ENCODE assay signal across 8 cellular contexts in genomic region chr13:41131665-41132511, GRCh38. TPM values are rescaled to one million over a fixed set of nuclear protein-coding genes. Genes with fewer than 3 reads are reported as not detected.
DNase-seq lines count a peak whose midpoint lies in the region; ATAC-seq and TF ChIP-seq lines count a peak whose summit lies in the region.
"Not testable (repeated sequence)": the region's sequence is repeated elsewhere in the genome, so short reads cannot be mapped to it uniquely, and the experiment has no call there.

No MANE protein-coding gene starts in this region.

- H3K9me3 Mint-ChIP-seq in activated naive CD4-positive, alpha-beta T cell treated with anti-CD3 and anti-CD28 coated beads, Interleukin-2, amount 50 U/mL, for 72 hours = not testable (repeated sequence)

- H3K9me2 ChIP-seq in PC-9 (ENCODE audit: insufficient read depth) = not testable (repeated sequence)

- ATAC-seq in GM21360 (IDR thresholded peaks at IDR 0.05; ENCODE audit: unreplicated experiment) (peak; percentile 9), HG03139 (IDR thresholded peaks at IDR 0.05; ENCODE audit: unreplicated experiment) (peak; percentile 24)
- peak; percentile 13 to 27 for ATAC-seq in activated naive CD4-positive, alpha-beta T cell treated with anti-CD3 and anti-CD28 coated beads, Interleukin-2, amount 50 U/mL, for 72 hours

- H3K36me3 Mint-ChIP-seq in activated naive CD4-positive, alpha-beta T cell treated with anti-CD3 and anti-CD28 coated beads, Interleukin-2, amount 50 U/mL, for 72 hours = peaks cover 16 to 21% of the 10 kb centered on the region in 2 donors

- H3K27ac Mint-ChIP-seq in activated naive CD4-positive, alpha-beta T cell treated with anti-CD3 and anti-CD28 coated beads, Interleukin-2, amount 50 U/mL, for 72 hours = peak overlapping the region; percentile 91

- H2BK120ac ChIP-seq in mesenchymal stem cell (ENCODE audit: low read depth, low read length) = not testable (repeated sequence)

- TF ChIP-seq EP300 in esophagus muscularis mucosa (IDR thresholded peaks at IDR 0.05) = not testable (repeated sequence)

- TF ChIP-seq CTCF in BE2C (IDR thresholded peaks at IDR 0.05; ENCODE audit: low read depth, low read length); PC-9 (conservative IDR thresholded peaks at IDR 0.05); esophagus muscularis mucosa (IDR thresholded peaks at IDR 0.05): not testable (repeated sequence)

- peak overlapping the region; percentile 95 for H3K9ac ChIP-seq in mesenchymal stem cell (ENCODE audit: low read length)

- peak overlapping the region; percentile 19 to 66 for H3K4ac ChIP-seq in mesenchymal stem cell (ENCODE audit: low read depth in 1 of 2, low read length in 2 of 2)

- not testable (repeated sequence) for H2BK5ac ChIP-seq in mesenchymal stem cell (ENCODE audit: low read depth, low read length, poor library complexity, severe bottlenecking)

- WGBS in esophagus muscularis mucosa = 26% methylated on average over 27 of the region's 48 CpGs
- 52% methylated on average over 44 of the region's 48 CpGs for WGBS in mesenchymal stem cell

- DNase-seq in BE2C; PC-9; activated naive CD4-positive, alpha-beta T cell treated with anti-CD3 and anti-CD28 coated beads, Interleukin-2, amount 50 U/mL, for 72 hours (ENCODE audit: low spot score in 2 of 2); esophagus muscularis mucosa (ENCODE audit: extremely low spot score); mesenchymal stem cell: not testable (repeated sequence)

- not testable (repeated sequence) for H3K27me3 ChIP-seq in BE2C; PC-9 (ENCODE audit: insufficient read depth, low read depth); esophagus muscularis mucosa; mesenchymal stem cell (ENCODE audit: control insufficient read depth in 1 of 2, insufficient read depth in 1 of 2, low read length in 2 of 2)

- POLR2A ChIA-PET in PC-9 (lab: Charles Lee; ENCODE audit: unreplicated experiment) = not testable (repeated sequence)

- H2BK15ac ChIP-seq in mesenchymal stem cell (ENCODE audit: low read depth, poor library complexity, severe bottlenecking) = peak overlapping the region; percentile 12

- not testable (repeated sequence) for H3K9me3 ChIP-seq in BE2C; PC-9 (ENCODE audit: insufficient read depth, low read depth); esophagus muscularis mucosa; mesenchymal stem cell (ENCODE audit: control insufficient read depth, low read length)

- H4K8ac ChIP-seq in mesenchymal stem cell (ENCODE audit: low read length) = peak overlapping the region; percentile 94

- TSS peak; percentile 47 for BruUV-seq in PC-9 (replicated peaks; lab: Mats Ljungman, UMichigan)

- CTCF ChIA-PET in PC-9 (lab: Charles Lee) = not testable (repeated sequence)

- H3K36me3 ChIP-seq in BE2C; PC-9 (ENCODE audit: low read depth); esophagus muscularis mucosa; mesenchymal stem cell (ENCODE audit: control insufficient read depth in 1 of 2, insufficient read depth in 2 of 2, low read depth in 1 of 2, low read length in 2 of 2): not testable (repeated sequence)

- not testable (repeated sequence) for H3K23ac ChIP-seq in mesenchymal stem cell (ENCODE audit: low read length in 2 of 2)

- peak overlapping the region in 1 of 2 experiments; percentile 25 for H2BK12ac ChIP-seq in mesenchymal stem cell (ENCODE audit: low read length in 2 of 2)

- not testable (repeated sequence) for H3K27ac ChIP-seq in PC-9
- H3K27ac ChIP-seq in esophagus muscularis mucosa (replicated peaks in 1 of 4) = peak overlapping the region; percentile 83 to 94 (median 88)
- H3K27ac ChIP-seq in mesenchymal stem cell (ENCODE audit: low read length, poor library complexity, severe bottlenecking) = peak overlapping the region; percentile 76
- peak overlapping the region; percentile 4 to 88 (median 80) for H3K27ac ChIP-seq in skin epidermis

- H3F3A ChIP-seq in PC-9 (ENCODE audit: insufficient read depth, low read depth) = not testable (repeated sequence)

- H2AK5ac ChIP-seq in mesenchymal stem cell (ENCODE audit: low read length, severe bottlenecking) = not testable (repeated sequence)

- H3K4me3 ChIP-seq in BE2C (ENCODE audit: low read depth, low read length) (peak overlapping the region; percentile 93), PC-9 (peak overlapping the region; percentile 59), esophagus muscularis mucosa (peak overlapping the region; percentile 66 to 87 (median 83)), mesenchymal stem cell (ENCODE audit: insufficient read depth in 1 of 2, low read depth in 1 of 2, low read length in 2 of 2) (peak overlapping the region; percentile 67 to 89), skin epidermis (peak overlapping the region; percentile 44 to 82 (median 60))

- peaks cover 15% of the 10 kb centered on the region for H3K79me1 ChIP-seq in mesenchymal stem cell (replicated peaks; ENCODE audit: low read length, poor library complexity, severe bottlenecking)

- peak overlapping the region; percentile 75 for H2AFZ ChIP-seq in PC-9
- peak overlapping the region; percentile 6 for H2AFZ ChIP-seq in mesenchymal stem cell (ENCODE audit: low read depth, low read length)

- H3K14ac ChIP-seq in mesenchymal stem cell (ENCODE audit: low read length in 2 of 2) = peak overlapping the region in 1 of 2 experiments; percentile 69

- peak overlapping the region; percentile 80 for H3K4me2 ChIP-seq in PC-9
- peak overlapping the region; percentile 73 for H3K4me2 ChIP-seq in mesenchymal stem cell (ENCODE audit: low read length, poor library complexity, severe bottlenecking)

- intact Hi-C loops in PC-9 (cut with micrococcal nuclease; ENCODE audit: unreplicated experiment) = loop anchor here (1.0 kb wide), 2 partner anchors 62 to 71 kb away; partner anchors contain the start of genes KBTBD7 and WBP4
- intact Hi-C loops in esophagus muscularis mucosa (cut with DNase I) = loop anchor here (2.0 to 5.0 kb wide), 2 partner anchors 60 to 63 kb away; partner anchors contain the start of gene KBTBD7

- H3K4me1 ChIP-seq in BE2C; PC-9 (replicated peaks; ENCODE audit: insufficient read depth): not testable (repeated sequence)
- H3K4me1 ChIP-seq in esophagus muscularis mucosa (peaks cover 24 to 62% (median 50%) of the 10 kb centered on the region in 4 donors), mesenchymal stem cell (ENCODE audit: control insufficient read depth, insufficient read depth, low read depth, low read length) (peaks cover 11% of the 10 kb centered on the region)

- H4K20me1 ChIP-seq in PC-9 (ENCODE audit: insufficient read depth) = not testable (repeated sequence)

- peak overlapping the region; percentile 1 for H4K91ac ChIP-seq in mesenchymal stem cell (ENCODE audit: low read length)

- not testable (repeated sequence) for TF ChIP-seq POLR2A in esophagus muscularis mucosa (IDR thresholded peaks at IDR 0.05; ENCODE audit: low read depth)

- peaks cover 37% of the 10 kb centered on the region for H3K79me2 ChIP-seq in PC-9 (ENCODE audit: low read depth)

- H3K18ac ChIP-seq in mesenchymal stem cell (ENCODE audit: low read depth in 1 of 2, low read length in 2 of 2) = peak overlapping the region; percentile 37 to 92

RNA-seq across cellular contexts. Expression of gene KBTBD6, which starts 0.7 kb away (rescaled TPM):
- 28.2 TPM for polyA plus RNA-seq in BE2C (2012; ENCODE audit: insufficient read depth, insufficient read length, low read depth)
- total RNA-seq in PC-9 (2021) (4.3 TPM in 2 replicates), esophagus muscularis mucosa (1 to 10 TPM; 4.6 to 9.1 (median 7.5) TPM)
- total RNA-seq in activated naive CD4-positive, alpha-beta T cell treated with anti-CD3 and anti-CD28 coated beads, Interleukin-2, amount 50 U/mL, for 72 hours = 1 to 10 TPM; 5.0 to 5.5 TPM
- polyA plus RNA-seq in mesenchymal stem cell (2013, experiment 1 of 2) = 3.5 TPM
- 3.6 TPM for polyA plus RNA-seq in mesenchymal stem cell (2013, experiment 2 of 2)
